39 cellular contexts compared by ENCODE assay signal in the genomic region with DNA sequence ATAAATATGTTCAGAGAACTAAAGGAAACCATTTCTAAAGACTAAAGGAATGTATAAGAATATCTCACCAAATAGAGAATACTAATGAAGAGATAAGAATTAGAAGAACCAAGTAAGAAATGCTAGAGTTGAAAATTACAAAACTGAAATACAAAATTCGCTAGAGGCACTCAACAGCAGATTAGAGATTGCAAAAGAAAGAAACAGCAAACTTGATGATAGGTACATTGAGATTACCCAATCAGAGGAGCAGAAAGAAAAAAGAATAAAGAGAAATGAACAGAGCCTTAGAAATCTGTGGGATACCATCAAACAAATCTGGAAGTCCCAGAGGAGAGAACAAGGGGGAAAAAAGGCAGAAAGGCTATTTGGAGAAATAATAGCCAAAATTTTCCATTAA.
"Had no signal": no experiment of that assay in that cellular context is flagged by ENCODE, and none has a peak within 500 bp of the region (broad histone marks: within the 10 kb centered on the region; RNA-seq: fewer than 3 reads in every experiment).

No MANE protein-coding gene starts in this region.

- H3K27me3 ChIP-seq: adrenal gland, ascending aorta, body of pancreas, brain microvascular endothelial cell, breast epithelium, cardiac muscle cell had no signal

- ATAC-seq: activated naive CD4-positive, alpha-beta T cell treated with anti-CD3 and anti-CD28 coated beads, Interleukin-2, amount 50 U/mL, for 72 hours; activated naive CD8-positive, alpha-beta T cell treated with anti-CD3 and anti-CD28 coated beads, Interleukin-2, amount 50 U/mL, for 24 hours; activated T-cell treated with anti-CD3 and anti-CD28 coated beads, Interleukin-2, amount 50 U/mL, for 4 hours; activated T-cell treated with anti-CD3 and anti-CD28 coated beads, Interleukin-2, amount 50 U/mL, for 72 hours; activated T-helper 17 cell treated with anti-CD3 and anti-CD28 coated beads, Interleukin-2, amount 50 U/mL, for 72 hours; body of pancreas had no signal

- FAIRE-seq: astrocyte, bronchial epithelial cell had no signal

- H3K4me1 Mint-ChIP-seq: activated naive CD8-positive, alpha-beta T cell treated with anti-CD3 and anti-CD28 coated beads for 36 hours; activated T-helper 17 cell treated with anti-CD3 and anti-CD28 coated beads, Interleukin-2, amount 50 U/mL, for 72 hours; central memory CD8-positive, alpha-beta T cell had no signal

- H3K27ac ChIP-seq: adrenal gland, ascending aorta, body of pancreas, brain microvascular endothelial cell, breast epithelium, cardiac muscle cell had no signal

- H3K36me3 Mint-ChIP-seq: brain had no signal

- H3K9me3 ChIP-seq: adrenal gland, breast epithelium had no signal

- H3K27ac Mint-ChIP-seq: activated naive CD4-positive, alpha-beta T cell treated with anti-CD3 and anti-CD28 coated beads for 36 hours; activated naive CD4-positive, alpha-beta T cell treated with anti-CD3 and anti-CD28 coated beads, Interleukin-2, amount 10 ng/mL, durations not matched to agents 7 days and 5 days; activated naive CD4-positive, alpha-beta T cell treated with anti-CD3 and anti-CD28 coated beads, Interleukin-2, amount 50 U/mL, for 24 hours; activated naive CD4-positive, alpha-beta T cell treated with anti-CD3 and anti-CD28 coated beads, Interleukin-2, amount 50 U/mL, for 72 hours; activated naive CD8-positive, alpha-beta T cell; activated naive CD8-positive, alpha-beta T cell treated with anti-CD3 and anti-CD28 coated beads for 36 hours; activated naive CD8-positive, alpha-beta T cell treated with anti-CD3 and anti-CD28 coated beads, Interleukin-2, amount 10 ng/mL, durations not matched to agents 7 days and 5 days; activated naive CD8-positive, alpha-beta T cell treated with anti-CD3 and anti-CD28 coated beads, Interleukin-2, amount 50 U/mL, for 24 hours; activated T-cell treated with anti-CD3 and anti-CD28 coated beads, Interleukin-2, amount 50 U/mL, for 24 hours; activated T-cell treated with anti-CD3 and anti-CD28 coated beads, Interleukin-2, amount 50 U/mL, for 72 hours; activated T-helper 1 cell treated with anti-CD3 and anti-CD28 coated beads, Interleukin-12 subunit alpha, Interleukin-12 subunit beta, Interleukin-2, Interleukin-4 antibody, amounts not matched to agents 30 ng/mL and 10 ng/mL and 1 ng/mL, durations not matched to agents 14 hours and 24 hours and 36 hours; activated T-helper 17 cell treated with anti-CD3 and anti-CD28 coated beads, Interleukin-2, amount 50 U/mL, for 72 hours; activated T-helper 2 cell treated with anti-CD3 and anti-CD28 coated beads, Interferon-gamma antibody, Interleukin-2, Interleukin-4, amounts not matched to agents 10 μg/mL and 5 μg/mL and 100 μg/mL, durations not matched to agents 14 hours and 24 hours and 36 hours; brain had no signal

- H3K36me3 ChIP-seq: adrenal gland, ascending aorta, brain microvascular endothelial cell, breast epithelium, cardiac muscle cell had no signal

- H3K4me1 ChIP-seq: adrenal gland, ascending aorta, body of pancreas, breast epithelium had no signal

- DNase-seq: activated effector memory CD4-positive, alpha-beta T cell treated with anti-CD3 and anti-CD28 coated beads, Interleukin-2, amount 50 U/mL, for 16 hours; activated effector memory CD4-positive, alpha-beta T cell treated with Interleukin-2 at 50 U/mL for 16 hours; activated gamma-delta T cell; activated gamma-delta T cell treated with Interleukin-2 at 50 U/mL for 16 hours; activated naive CD4-positive, alpha-beta T cell; activated naive CD4-positive, alpha-beta T cell treated with anti-CD3 and anti-CD28 coated beads for 36 hours; activated naive CD4-positive, alpha-beta T cell treated with anti-CD3 and anti-CD28 coated beads, Interleukin-2, amount 10 ng/mL, durations not matched to agents 7 days and 5 days; activated naive CD4-positive, alpha-beta T cell treated with anti-CD3 and anti-CD28 coated beads, Interleukin-2, amount 50 U/mL, for 16 hours; activated naive CD4-positive, alpha-beta T cell treated with Interleukin-2 at 50 U/mL for 16 hours; activated naive CD8-positive, alpha-beta T cell treated with anti-CD3 and anti-CD28 coated beads for 36 hours; activated naive CD8-positive, alpha-beta T cell treated with anti-CD3 and anti-CD28 coated beads, Interleukin-2, amount 10 ng/mL, durations not matched to agents 7 days and 5 days; activated naive CD8-positive, alpha-beta T cell treated with anti-CD3 and anti-CD28 coated beads, Interleukin-2, amount 50 U/mL, for 24 hours; activated T-cell treated with anti-CD3 and anti-CD28 coated beads, Interleukin-2, amount 50 U/mL, for 24 hours; activated T-cell treated with anti-CD3 and anti-CD28 coated beads, Interleukin-2, amount 50 U/mL, for 4 hours; activated T-cell treated with anti-CD3 and anti-CD28 coated beads, Interleukin-2, amount 50 U/mL, for 48 hours; activated T-cell treated with anti-CD3 and anti-CD28 coated beads, Interleukin-2, amount 50 U/mL, for 72 hours; adrenal gland; amniotic stem cell; amygdala; anterior cingulate cortex; aorta; body of pancreas; brain microvascular endothelial cell; caudate nucleus; central memory CD4-positive, alpha-beta T cell; cerebellar nuclear complex had no signal

- H3K4me3 ChIP-seq: adrenal gland, ascending aorta, body of pancreas, breast epithelium, cardiac muscle cell had no signal

- H3K4me3 Mint-ChIP-seq: activated naive CD4-positive, alpha-beta T cell treated with anti-CD3 and anti-CD28 coated beads for 36 hours; activated naive CD4-positive, alpha-beta T cell treated with anti-CD3 and anti-CD28 coated beads, Interleukin-2, amount 10 ng/mL, durations not matched to agents 7 days and 5 days; activated naive CD4-positive, alpha-beta T cell treated with anti-CD3 and anti-CD28 coated beads, Interleukin-2, amount 50 U/mL, for 24 hours; activated naive CD8-positive, alpha-beta T cell; activated naive CD8-positive, alpha-beta T cell treated with anti-CD3 and anti-CD28 coated beads for 36 hours; activated naive CD8-positive, alpha-beta T cell treated with anti-CD3 and anti-CD28 coated beads, Interleukin-2, amount 10 ng/mL, durations not matched to agents 7 days and 5 days; activated naive CD8-positive, alpha-beta T cell treated with anti-CD3 and anti-CD28 coated beads, Interleukin-2, amount 50 U/mL, for 24 hours; activated T-cell treated with anti-CD3 and anti-CD28 coated beads, Interleukin-2, amount 50 U/mL, for 24 hours; activated T-cell treated with anti-CD3 and anti-CD28 coated beads, Interleukin-2, amount 50 U/mL, for 4 hours; activated T-cell treated with anti-CD3 and anti-CD28 coated beads, Interleukin-2, amount 50 U/mL, for 72 hours; activated T-helper 1 cell treated with anti-CD3 and anti-CD28 coated beads, Interleukin-12 subunit alpha, Interleukin-12 subunit beta, Interleukin-2, Interleukin-4 antibody, amounts not matched to agents 30 ng/mL and 10 ng/mL and 1 ng/mL, durations not matched to agents 14 hours and 24 hours and 36 hours; activated T-helper 17 cell treated with anti-CD3 and anti-CD28 coated beads, Interleukin-2, amount 50 U/mL, for 72 hours; brain; central memory CD8-positive, alpha-beta T cell had no signal
